Comparison of ENCODE assay signal across 8 cellular contexts in genomic region chr1:62436466-62437272, GRCh38. TPM values are rescaled to one million over a fixed set of nuclear protein-coding genes. Genes with fewer than 3 reads are reported as not detected.
A peak's percentile ranks its signal among the peaks of the same experiment; 100 is the strongest.
DNase-seq lines count a peak whose midpoint lies in the region; ATAC-seq, FAIRE-seq and TF ChIP-seq lines count a peak whose summit lies in the region.

USP1 (plus strand) TSS chr1:62437049; CDS start chr1:62439868, 2,819 bp downstream.

- no peaks in the 10 kb centered on the region for H3K27me3 ChIP-seq in heart left ventricle

- peak; percentile 76 for ATAC-seq in HG02840 (IDR thresholded peaks at IDR 0.05; ENCODE audit: low FRiP score, unreplicated experiment)
- ATAC-seq in T-cell (replicated peaks in 1 of 4): peak; percentile 79 to 86 (median 80)
- peak; percentile 89 to 94 (median 94) for ATAC-seq in heart left ventricle

- POLR2A ChIA-PET in T-cell (lab: Charles Lee): interaction anchor here (0.6 to 1.6 kb wide), 2 partner anchors 14 to 224 kb away, joined by 5 to 8 read pairs; no protein-coding TSS in a partner anchor

- WGBS in adipose tissue, 3 donors: 0% methylated on average over 75 to 76 of the region's 76 CpGs
- WGBS in heart left ventricle, 4 donors: 0 to 1% (median 0%) methylated on average over 42 to 76 of the region's 76 CpGs

- TF ChIP-seq CTCF in heart left ventricle (IDR thresholded peaks at IDR 0.05) (no peak), type B pancreatic cell (conservative IDR thresholded peaks at IDR 0.05) (peak; percentile 47)

- DNase-seq in GM12891 (ENCODE audit: insufficient read length, low spot score): peak; percentile 69
- peak; percentile 99 for DNase-seq in NCI-H1436 treated with DMSO at 0.1 percent for 48 hours (lab: John Stamatoyannopoulos, UW)
- DNase-seq in T-cell: peak; percentile 88 to 100 (median 99)
- peak; percentile 97 to 99 (median 98) for DNase-seq in heart left ventricle
- DNase-seq in pons (ENCODE audit: low spot score): peak; percentile 99
- peak; percentile 96 for DNase-seq in type B pancreatic cell (ENCODE audit: extremely low spot score, unreplicated experiment)

- H3K36me3 Mint-ChIP-seq in T-cell: peaks cover 13% of the 10 kb centered on the region
- H3K36me3 Mint-ChIP-seq in type B pancreatic cell: peaks cover 17% of the 10 kb centered on the region

- intact Hi-C loops in heart left ventricle (cut with DNase I): no loop called here

- H3K9me3 Mint-ChIP-seq in T-cell (no peaks in the 10 kb centered on the region), type B pancreatic cell (peaks cover 6% of the 10 kb centered on the region)

- peak within 1 kb of the TSS; percentile 92 to 97 (median 96) for H3K4me3 Mint-ChIP-seq in T-cell
- H3K4me3 Mint-ChIP-seq in type B pancreatic cell: peak within 1 kb of the TSS; percentile 95

- CTCF ChIA-PET in T-cell (lab: Charles Lee): no interaction called here

- FAIRE-seq in GM12891 (lab: Jason Lieb, UNC): peak; percentile 96

- H3K4me3 ChIP-seq in heart left ventricle: peak within 1 kb of the TSS; percentile 67 to 99 (median 90)

- H3K4me1 Mint-ChIP-seq in T-cell (peaks cover 40 to 49% (median 44%) of the 10 kb centered on the region in 3 donors), type B pancreatic cell (ENCODE audit: unreplicated experiment) (peaks cover 19% of the 10 kb centered on the region)

- H3K27me3 Mint-ChIP-seq in T-cell (no peaks in the 10 kb centered on the region), type B pancreatic cell (no peaks in the 10 kb centered on the region)

- no peaks in the 10 kb centered on the region for H3K9me3 ChIP-seq in heart left ventricle

- H3K27ac Mint-ChIP-seq in T-cell (peak within 1 kb of the TSS; percentile 98 to 100), type B pancreatic cell (peak within 1 kb of the TSS; percentile 98)

- H3K36me3 ChIP-seq in heart left ventricle: peaks cover 0 to 13% (median 6%) of the 10 kb centered on the region in 9 donors

- peak within 1 kb of the TSS; percentile 85 for H3K27ac ChIP-seq in adipose tissue (ENCODE audit: low read depth, low read length)
- H3K27ac ChIP-seq in heart left ventricle: peak within 1 kb of the TSS; percentile 91 to 99 (median 96)

- peaks cover 0 to 45% (median 24%) of the 10 kb centered on the region in 12 donors for H3K4me1 ChIP-seq in heart left ventricle

- peak; percentile 73 for TF ChIP-seq POLR2A in GM12891 (IDR thresholded peaks at IDR 0.05; ENCODE audit: low read depth, low read length)
- peak in 1 of 2 donors; percentile 46 for TF ChIP-seq POLR2A in heart left ventricle (IDR thresholded peaks at IDR 0.05)

TF ChIP-seq in GM12891, 5 proteins besides CTCF, POLR2A, EP300 and RAD21:
- peak; percentile 77; the same call in 1 of the 2 replicates for TF ChIP-seq POLR2AphosphoS5 (IDR thresholded peaks at IDR 0.05; ENCODE audit: low read depth, low read length)
- 0 out of 2 replicates have a peak, but pooled peaks have one; percentile 4 for TF ChIP-seq SPI1 (IDR thresholded peaks at IDR 0.05; ENCODE audit: low read depth, low read length)
- 0 out of 2 replicates have a peak, but pooled peaks have one; percentile 50 for TF ChIP-seq TAF1 (IDR thresholded peaks at IDR 0.05; ENCODE audit: low read depth, low read length)
- no peak for TF ChIP-seq POU2F2 (IDR thresholded peaks at IDR 0.05; ENCODE audit: low read depth, low read length)
- no peak for TF ChIP-seq PAX5 (IDR thresholded peaks at IDR 0.05; ENCODE audit: insufficient read depth, low read length, severe bottlenecking)

RNA-seq across cellular contexts. Expression of gene USP1, which starts in this region (rescaled TPM):
- 21.5 TPM for polyA plus RNA-seq in GM12891 (2012; ENCODE audit: low read depth, missing spikeins)
- total RNA-seq in T-cell: 10 to 100 TPM; 25.9 to 36.5 (median 33.0) TPM
- polyA plus RNA-seq in adipose tissue: 10 to 100 TPM in 1 of 3 donors, 1 to 10 TPM in 2; 8.3 to 18.1 (median 8.5) TPM
- 10 to 100 TPM in 7 of 9 donors, 1 to 10 TPM in 2; 9.4 to 17.9 (median 12.7) TPM for total RNA-seq in heart left ventricle
- 10 to 100 TPM in 1 of 2 donors, 1 to 10 TPM in 1; 4.8 to 15.0 TPM for polyA plus RNA-seq in heart left ventricle
- total RNA-seq in type B pancreatic cell (ENCODE audit: low replicate concordance): 30.4 and 44.2 TPM in 2 replicates

Comparison
In these comparisons a context has a peak if more than half of its experiments do, and no peak if none do; other contexts are left out.
1. Peak in every context shown above with its lines: DNase-seq, ATAC-seq, H3K4me3 ChIP-seq and H3K27ac ChIP-seq.